Comparison of ENCODE assay signal across 13 cellular contexts in the genomic region with DNA sequence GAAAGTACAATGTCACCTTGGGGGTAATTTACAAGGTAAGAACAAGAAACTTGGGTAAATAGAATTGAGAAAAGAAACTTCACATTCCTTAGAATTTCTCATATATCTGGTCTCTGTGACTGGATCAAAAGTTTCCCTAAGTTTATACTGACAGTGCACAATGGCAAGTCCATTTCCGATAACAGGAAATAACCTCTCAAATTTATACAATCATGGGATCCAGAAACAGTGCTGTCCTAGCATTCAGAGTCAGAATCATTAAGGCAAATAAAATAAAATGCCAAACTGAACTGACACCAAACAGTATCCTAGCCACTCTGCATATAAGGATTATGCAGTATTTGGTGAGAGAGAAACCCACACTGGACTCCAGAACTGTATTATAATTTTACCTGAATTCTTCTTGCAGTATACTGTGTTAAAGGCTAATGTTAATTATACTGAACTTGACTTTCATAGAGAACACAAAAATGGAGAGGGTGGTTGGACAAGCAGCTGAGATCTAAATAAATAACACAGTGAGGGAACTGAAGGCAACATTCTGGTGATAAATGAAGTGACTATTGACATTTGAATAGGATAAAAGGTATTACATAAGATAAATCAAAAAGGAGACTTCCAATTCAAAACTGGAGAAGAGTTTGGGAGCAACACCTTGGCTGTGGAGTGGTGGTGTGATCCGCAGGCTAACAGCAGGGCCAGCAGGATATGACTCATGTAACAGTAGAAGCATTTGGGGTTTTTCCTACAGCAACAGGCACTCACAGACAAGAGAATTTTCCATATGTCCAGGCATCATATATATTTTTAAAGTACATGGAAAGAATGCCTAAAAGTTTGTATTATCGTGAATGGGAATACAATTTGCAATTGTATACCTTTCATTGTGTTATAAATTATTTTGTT.
DNase-seq lines count a peak whose midpoint lies in the region; ATAC-seq, FAIRE-seq and TF ChIP-seq lines count a peak whose summit lies in the region.
"Had no signal": no experiment of that assay in that cellular context is flagged by ENCODE, and none has a peak within 500 bp of the region (broad histone marks: within the 10 kb centered on the region; RNA-seq: fewer than 3 reads in every experiment).

No MANE protein-coding gene starts in this region.

- FAIRE-seq in astrocyte (lab: Jason Lieb, UNC), result peak; percentile 85

- intact Hi-C loops in IMR-90 (cut with micrococcal nuclease) (no loop called here), OCI-LY7 (cut with micrococcal nuclease; ENCODE audit: unreplicated experiment) (no loop called here), transverse colon (cut with DNase I; ENCODE audit: low total_unique reads) (no loop called here)

- POLR2A ChIA-PET in IMR-90 (lab: Charles Lee; ENCODE audit: unreplicated experiment), result no interaction called here
- POLR2A ChIA-PET in OCI-LY7 (lab: Charles Lee), result interaction anchor here (1.0 to 1.5 kb wide), 2 partner anchors 10 to 31 kb away, joined by 3 to 5 read pairs; no protein-coding TSS in a partner anchor

- H3K79me2 ChIP-seq in astrocyte (ENCODE audit: insufficient read depth, low read length), result no peaks in the 10 kb centered on the region
- H3K79me2 ChIP-seq in OCI-LY7 (ENCODE audit: insufficient read depth, low read depth, low read length), result no peaks in the 10 kb centered on the region

- DNase-seq in AG20443 (ENCODE audit: low spot score), result peak; percentile 67
- DNase-seq in IMR-90, result peak; percentile 81
- DNase-seq in astrocyte (ENCODE audit: low read depth), result peak; percentile 80
- DNase-seq in iris pigment epithelial cell (ENCODE audit: low read depth), result peak; percentile 88
- DNase-seq in OCI-LY7 (ENCODE audit: low spot score), result no peak
- no peak for DNase-seq in transverse colon
- DNase-seq: effector CD4-positive, alpha-beta T cell; left ventricle myocardium inferior; NCI-H446 treated with DMSO at 0.1 percent for 48 hours; stimulated activated CD8-positive, alpha-beta memory T cell treated with anti-CD3 and anti-CD28 coated beads, Interleukin-4, amount 100 ng/mL, for 48 hours; T1000 had no signal

- ATAC-seq in IMR-90 (ENCODE audit: low read depth) (peak; percentile 90), HG03354 (IDR thresholded peaks at IDR 0.05; ENCODE audit: poor library complexity, severe bottlenecking, unreplicated experiment) (no peak), GM19351 (IDR thresholded peaks at IDR 0.05; ENCODE audit: unreplicated experiment) (no peak)

- no peak overlapping the region for H3K56ac ChIP-seq in IMR-90 (ENCODE audit: extremely low read depth, insufficient read depth, low read length)

- H2BK20ac ChIP-seq in IMR-90 (ENCODE audit: low read depth, low read length), result peak overlapping the region; percentile 69; the same call in 1 of the 2 replicates

- H3K23ac ChIP-seq in IMR-90 (ENCODE audit: low read depth, low read length), result no peak overlapping the region

- TF ChIP-seq CTCF in IMR-90 (conservative IDR thresholded peaks at IDR 0.05; ENCODE audit: low read depth, low read length) (no peak), astrocyte (IDR thresholded peaks at IDR 0.05; ENCODE audit: insufficient read depth, low read depth, low read length) (no peak), OCI-LY7 (conservative IDR thresholded peaks at IDR 0.05; ENCODE audit: low read length) (no peak), transverse colon (IDR thresholded peaks at IDR 0.05) (no peak)

- no peak overlapping the region for H2AK9ac ChIP-seq in IMR-90 (replicated peaks; ENCODE audit: low read depth, low read length, poor library complexity)

- peak overlapping the region; percentile 37; the same call in 1 of the 2 replicates for H2BK120ac ChIP-seq in IMR-90 (ENCODE audit: low read depth, low read length)

- no peaks in the 10 kb centered on the region for H3K79me1 ChIP-seq in IMR-90 (ENCODE audit: low read depth in 1 of 2, low read length in 2 of 2)

- H3K9ac ChIP-seq in IMR-90 (ENCODE audit: low read depth, low read length) (no peak overlapping the region), astrocyte (ENCODE audit: low read length) (no peak overlapping the region)

- no peak for TF ChIP-seq RAD21 in IMR-90 (IDR thresholded peaks at IDR 0.05; ENCODE audit: low read length)

- H4K5ac ChIP-seq in IMR-90 (ENCODE audit: low read depth, low read length), result no peak overlapping the region

- no peaks in the 10 kb centered on the region for H3K9me1 ChIP-seq in IMR-90 (ENCODE audit: insufficient read depth, low read length)

- WGBS in IMR-90 (ENCODE audit: extremely low coverage in 2 of 2, insufficient read length in 1 of 2), 2 experiments, result no CpG with 5 or more reads among the region's 3 CpGs
- 65 to 79% methylated on average over 3 of the region's 3 CpGs for WGBS in transverse colon (ENCODE audit: low coverage in 1 of 2), 2 donors

- TF ChIP-seq POLR2A in IMR-90 (IDR thresholded peaks at IDR 0.05; ENCODE audit: low read depth, low read length) (no peak), transverse colon (IDR thresholded peaks at IDR 0.05) (no peak)

- no peaks in the 10 kb centered on the region for H3K27me3 Mint-ChIP-seq in astrocyte (ENCODE audit: low read depth, unreplicated experiment)

- peaks cover 31% of the 10 kb centered on the region for H3K4me1 Mint-ChIP-seq in astrocyte (ENCODE audit: low read depth, unreplicated experiment)

- no peaks in the 10 kb centered on the region for H3K36me3 Mint-ChIP-seq in astrocyte (ENCODE audit: low read depth, unreplicated experiment)

- H3K4me3 ChIP-seq in IMR-90 (ENCODE audit: insufficient read depth, low read depth, low read length) (no peak overlapping the region), astrocyte (ENCODE audit: insufficient read depth, low read depth, low read length) (no peak overlapping the region), OCI-LY7 (ENCODE audit: low read depth, low read length, poor library complexity, severe bottlenecking) (no peak overlapping the region), transverse colon (no peak overlapping the region)
- H3K4me3 ChIP-seq: left ventricle myocardium inferior had no signal

- no peak overlapping the region for H4K91ac ChIP-seq in IMR-90 (ENCODE audit: insufficient read depth, low read depth, low read length)

- no peak overlapping the region for H3K4me3 Mint-ChIP-seq in astrocyte (ENCODE audit: unreplicated experiment)

- no peak overlapping the region for H2AK5ac ChIP-seq in IMR-90 (ENCODE audit: low read depth, low read length)

- 0 out of 3 replicates have a peak overlapping the region, but pooled peaks have one; percentile 9 for H2BK15ac ChIP-seq in IMR-90 (ENCODE audit: low read depth, low read length)

- BruUV-seq in IMR-90 (replicated peaks; lab: Mats Ljungman, UMichigan) (no TSS peak), OCI-LY7 (replicated peaks; lab: Mats Ljungman, UMichigan) (no TSS peak)

- H3K18ac ChIP-seq in IMR-90 (ENCODE audit: low read depth, low read length), result no peak overlapping the region

- H4K8ac ChIP-seq in IMR-90 (ENCODE audit: low read depth in 2 of 2, low read length in 2 of 2), result no peak overlapping the region; a peak in 1 of 4 replicates

- no peak overlapping the region for H2BK5ac ChIP-seq in IMR-90 (ENCODE audit: low read depth, low read length, poor library complexity, severe bottlenecking)

- CTCF ChIA-PET in IMR-90 (lab: Yijun Ruan, JAX) (no interaction called here), OCI-LY7 (lab: Charles Lee; ENCODE audit: unreplicated experiment) (no interaction called here)

- H4K20me1 ChIP-seq in IMR-90 (ENCODE audit: insufficient read depth, low read length) (no peaks in the 10 kb centered on the region), astrocyte (ENCODE audit: insufficient read depth, low read length) (no peaks in the 10 kb centered on the region), OCI-LY7 (ENCODE audit: insufficient read depth, low read length) (no peaks in the 10 kb centered on the region)

- dilution Hi-C loops in IMR-90 (cut with HindIII; ENCODE audit: low sequenced_read_pairs, unreplicated experiment), result no loop called here

- H3K4me1 ChIP-seq in IMR-90 (ENCODE audit: control insufficient read depth, insufficient read depth, low read length) (peaks cover 5% of the 10 kb centered on the region; the same call in 1 of the 2 replicates), astrocyte (ENCODE audit: insufficient read depth, low read length) (peaks cover 20% of the 10 kb centered on the region), OCI-LY7 (ENCODE audit: insufficient read depth, low read length, poor library complexity, severe bottlenecking) (no peaks in the 10 kb centered on the region), transverse colon (no peaks in the 10 kb centered on the region)
- H3K4me1 ChIP-seq: left ventricle myocardium inferior had no signal

- no peaks in the 10 kb centered on the region for H3K9me3 Mint-ChIP-seq in astrocyte (ENCODE audit: unreplicated experiment)

- no peak overlapping the region for H3K4ac ChIP-seq in IMR-90 (ENCODE audit: low read depth, low read length)

- H2AFZ ChIP-seq in IMR-90 (replicated peaks; ENCODE audit: low read length, poor library complexity) (no peak overlapping the region), astrocyte (ENCODE audit: low read depth, low read length) (peak overlapping the region; percentile 4), OCI-LY7 (ENCODE audit: low read length) (no peak overlapping the region)

- TF ChIP-seq EP300 in transverse colon (IDR thresholded peaks at IDR 0.05; ENCODE audit: low read depth), result no peak

- H3K27ac ChIP-seq in IMR-90 (ENCODE audit: insufficient read depth, low read length) (no peak overlapping the region), astrocyte (ENCODE audit: low read depth, low read length) (peak overlapping the region; percentile 17), OCI-LY7 (ENCODE audit: low read depth, low read length, poor library complexity, severe bottlenecking) (no peak overlapping the region), transverse colon (no peak overlapping the region)
- H3K27ac ChIP-seq: left ventricle myocardium inferior had no signal

- no peaks in the 10 kb centered on the region for H3K36me3 ChIP-seq in IMR-90 (ENCODE audit: control insufficient read depth, insufficient read depth, low read length)
- no peaks in the 10 kb centered on the region for H3K36me3 ChIP-seq in astrocyte (ENCODE audit: insufficient read depth, low read length)
- H3K36me3 ChIP-seq in OCI-LY7 (ENCODE audit: insufficient read depth, low read length), result no peaks in the 10 kb centered on the region
- no peaks in the 10 kb centered on the region for H3K36me3 ChIP-seq in transverse colon
- H3K36me3 ChIP-seq: left ventricle myocardium inferior had no signal

- no peak overlapping the region for H3K14ac ChIP-seq in IMR-90 (replicated peaks; ENCODE audit: low read depth, low read length)

- no peaks in the 10 kb centered on the region for H3K27me3 ChIP-seq in IMR-90 (ENCODE audit: control insufficient read depth, insufficient read depth, low read length)
- H3K27me3 ChIP-seq in astrocyte (ENCODE audit: insufficient read depth, low read length), result no peaks in the 10 kb centered on the region
- no peaks in the 10 kb centered on the region for H3K27me3 ChIP-seq in transverse colon

- peak overlapping the region; percentile 22 for H3K27ac Mint-ChIP-seq in astrocyte (ENCODE audit: unreplicated experiment)

- H3K4me2 ChIP-seq in IMR-90 (ENCODE audit: low read depth, low read length) (no peak overlapping the region), astrocyte (ENCODE audit: low read length) (peak overlapping the region; percentile 33), OCI-LY7 (ENCODE audit: low read length) (no peak overlapping the region)

- no peaks in the 10 kb centered on the region for H3K9me3 ChIP-seq in IMR-90 (ENCODE audit: control insufficient read depth, insufficient read depth, low read length)
- no peaks in the 10 kb centered on the region for H3K9me3 ChIP-seq in astrocyte (ENCODE audit: insufficient read depth, low read depth, low read length)
- 0 out of 2 replicates have a peak, but pooled peaks cover 2% of the 10 kb centered on the region for H3K9me3 ChIP-seq in OCI-LY7 (ENCODE audit: low read length)
- no peaks in the 10 kb centered on the region for H3K9me3 ChIP-seq in transverse colon
- H3K9me3 ChIP-seq: left ventricle myocardium inferior had no signal

- in situ Hi-C loops in IMR-90 (cut with MboI; ENCODE audit: low sequenced_read_pairs) (no loop called here), transverse colon (cut with MboI; ENCODE audit: low pct_ligation_motif_present in 1 of 4, low pct_unique_long_range_greater_than_20kb in 1 of 4, low sequenced_read_pairs in 3 of 4) (no loop called here)

- no peaks in the 10 kb centered on the region for H3K9me2 ChIP-seq in OCI-LY7 (ENCODE audit: insufficient read depth, low read length)

Comparison
In these comparisons a context has a peak if more than half of its experiments do, and no peak if none do; other contexts are left out.
1. DNase-seq: peak in AG20443 (single experiment), IMR-90 (single experiment), astrocyte (single experiment) and iris pigment epithelial cell (single experiment); none in OCI-LY7 (single experiment) and transverse colon (single experiment).